ENCODE assay signal across 1 cellular context in the genomic region with DNA sequence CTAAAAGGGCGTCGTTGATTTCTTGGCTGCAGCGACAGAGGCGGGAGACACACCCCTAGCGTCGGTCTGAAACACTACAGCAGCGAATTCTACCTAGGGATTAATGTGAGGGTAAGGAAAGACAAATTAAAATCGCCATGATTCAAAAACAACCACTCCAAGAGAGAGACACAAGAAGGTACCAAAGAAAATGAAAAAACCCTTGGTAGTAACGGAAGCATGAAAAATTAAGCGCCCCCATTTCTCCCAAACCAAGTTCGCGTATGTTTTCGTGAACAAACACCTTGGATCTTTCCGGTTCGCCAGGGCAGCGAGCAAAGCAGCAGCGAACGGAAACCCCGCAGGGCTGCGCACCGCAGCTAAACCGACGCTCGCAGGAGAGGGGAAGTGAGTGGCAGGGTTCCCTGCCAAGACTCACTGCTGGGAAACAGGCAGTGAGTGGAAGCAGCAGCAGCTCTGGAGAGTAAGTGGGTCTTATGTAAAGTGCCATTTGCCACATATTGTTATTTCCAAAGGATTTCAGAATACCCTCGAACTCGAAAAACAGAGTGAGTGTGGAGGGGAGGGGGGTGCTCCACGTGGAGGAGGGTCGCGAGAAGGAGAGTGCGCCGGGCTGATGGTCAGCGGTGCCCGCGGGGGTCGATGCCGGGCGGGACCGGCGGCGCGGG.
TF ChIP-seq lines count a peak whose summit lies in the region.

No MANE protein-coding gene starts in this region.

TF ChIP-seq in K562, 482 proteins besides CTCF, POLR2A, EP300 and RAD21 (continued from another document and continues in another):
- no peak for TF ChIP-seq MCM7 (IDR thresholded peaks at IDR 0.05)
- no peak for TF ChIP-seq TCF7L2 (IDR thresholded peaks at IDR 0.05; ENCODE audit: low read depth, low read length)
- no peak for TF ChIP-seq RHOXF2B (CRISPR knock-in tag; conservative IDR thresholded peaks at IDR 0.05)
- no peak for TF ChIP-seq FOXK1 (CRISPR knock-in tag; IDR thresholded peaks at IDR 0.05; ENCODE audit: borderline replicate concordance)
- no peak; the same call in 1 of the 2 replicates for TF ChIP-seq TRIM28 (IDR thresholded peaks at IDR 0.05)
- no peak for TF ChIP-seq NONO (IDR thresholded peaks at IDR 0.05; ENCODE audit: low read depth in 2 of 2, low read length in 1 of 2)
- TF ChIP-seq C11orf30 (IDR thresholded peaks at IDR 0.05; ENCODE audit: low read depth): no peak
- TF ChIP-seq SMAD4 (CRISPR knock-in tag; conservative IDR thresholded peaks at IDR 0.05): 0 out of 2 replicates have a peak, but pooled peaks have one; percentile 16
- no peak for TF ChIP-seq NR3C1 (CRISPR knock-in tag; IDR thresholded peaks at IDR 0.05)
- TF ChIP-seq, protein P1, sequence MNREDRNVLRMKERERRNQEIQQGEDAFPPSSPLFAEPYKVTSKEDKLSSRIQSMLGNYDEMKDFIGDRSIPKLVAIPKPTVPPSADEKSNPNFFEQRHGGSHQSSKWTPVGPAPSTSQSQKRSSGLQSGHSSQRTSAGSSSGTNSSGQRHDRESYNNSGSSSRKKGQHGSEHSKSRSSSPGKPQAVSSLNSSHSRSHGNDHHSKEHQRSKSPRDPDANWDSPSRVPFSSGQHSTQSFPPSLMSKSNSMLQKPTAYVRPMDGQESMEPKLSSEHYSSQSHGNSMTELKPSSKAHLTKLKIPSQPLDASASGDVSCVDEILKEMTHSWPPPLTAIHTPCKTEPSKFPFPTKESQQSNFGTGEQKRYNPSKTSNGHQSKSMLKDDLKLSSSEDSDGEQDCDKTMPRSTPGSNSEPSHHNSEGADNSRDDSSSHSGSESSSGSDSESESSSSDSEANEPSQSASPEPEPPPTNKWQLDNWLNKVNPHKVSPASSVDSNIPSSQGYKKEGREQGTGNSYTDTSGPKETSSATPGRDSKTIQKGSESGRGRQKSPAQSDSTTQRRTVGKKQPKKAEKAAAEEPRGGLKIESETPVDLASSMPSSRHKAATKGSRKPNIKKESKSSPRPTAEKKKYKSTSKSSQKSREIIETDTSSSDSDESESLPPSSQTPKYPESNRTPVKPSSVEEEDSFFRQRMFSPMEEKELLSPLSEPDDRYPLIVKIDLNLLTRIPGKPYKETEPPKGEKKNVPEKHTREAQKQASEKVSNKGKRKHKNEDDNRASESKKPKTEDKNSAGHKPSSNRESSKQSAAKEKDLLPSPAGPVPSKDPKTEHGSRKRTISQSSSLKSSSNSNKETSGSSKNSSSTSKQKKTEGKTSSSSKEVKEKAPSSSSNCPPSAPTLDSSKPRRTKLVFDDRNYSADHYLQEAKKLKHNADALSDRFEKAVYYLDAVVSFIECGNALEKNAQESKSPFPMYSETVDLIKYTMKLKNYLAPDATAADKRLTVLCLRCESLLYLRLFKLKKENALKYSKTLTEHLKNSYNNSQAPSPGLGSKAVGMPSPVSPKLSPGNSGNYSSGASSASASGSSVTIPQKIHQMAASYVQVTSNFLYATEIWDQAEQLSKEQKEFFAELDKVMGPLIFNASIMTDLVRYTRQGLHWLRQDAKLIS (CRISPR knock-in tag; IDR thresholded peaks at IDR 0.05): no peak
- TF ChIP-seq, protein P2, sequence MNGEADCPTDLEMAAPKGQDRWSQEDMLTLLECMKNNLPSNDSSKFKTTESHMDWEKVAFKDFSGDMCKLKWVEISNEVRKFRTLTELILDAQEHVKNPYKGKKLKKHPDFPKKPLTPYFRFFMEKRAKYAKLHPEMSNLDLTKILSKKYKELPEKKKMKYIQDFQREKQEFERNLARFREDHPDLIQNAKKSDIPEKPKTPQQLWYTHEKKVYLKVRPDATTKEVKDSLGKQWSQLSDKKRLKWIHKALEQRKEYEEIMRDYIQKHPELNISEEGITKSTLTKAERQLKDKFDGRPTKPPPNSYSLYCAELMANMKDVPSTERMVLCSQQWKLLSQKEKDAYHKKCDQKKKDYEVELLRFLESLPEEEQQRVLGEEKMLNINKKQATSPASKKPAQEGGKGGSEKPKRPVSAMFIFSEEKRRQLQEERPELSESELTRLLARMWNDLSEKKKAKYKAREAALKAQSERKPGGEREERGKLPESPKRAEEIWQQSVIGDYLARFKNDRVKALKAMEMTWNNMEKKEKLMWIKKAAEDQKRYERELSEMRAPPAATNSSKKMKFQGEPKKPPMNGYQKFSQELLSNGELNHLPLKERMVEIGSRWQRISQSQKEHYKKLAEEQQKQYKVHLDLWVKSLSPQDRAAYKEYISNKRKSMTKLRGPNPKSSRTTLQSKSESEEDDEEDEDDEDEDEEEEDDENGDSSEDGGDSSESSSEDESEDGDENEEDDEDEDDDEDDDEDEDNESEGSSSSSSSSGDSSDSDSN (IDR thresholded peaks at IDR 0.05; ENCODE audit: borderline replicate concordance in 1 of 2, low read depth in 2 of 2, low read length in 2 of 2): peak; percentile 63 to 67; a peak in 2 of 4 replicates
- TF ChIP-seq HOXB6 (CRISPR knock-in tag; IDR thresholded peaks at IDR 0.05; ENCODE audit: borderline replicate concordance): no peak
- TF ChIP-seq HCFC1 (IDR thresholded peaks at IDR 0.05; ENCODE audit: low read depth, low read length): no peak
- no peak for TF ChIP-seq ZNF507 (tag; conservative IDR thresholded peaks at IDR 0.05)
- peak; percentile 22 to 44; a peak in 2 of 4 replicates for TF ChIP-seq MAZ (CRISPR knock-in tag; conservative IDR thresholded peaks at IDR 0.05 in 1 of 2, IDR thresholded peaks at IDR 0.05 in 1 of 2)
- TF ChIP-seq ETV6 (IDR thresholded peaks at IDR 0.05; ENCODE audit: borderline replicate concordance in 1 of 2, low read depth in 2 of 2, low read length in 1 of 2): no peak
- TF ChIP-seq ETV6 (CRISPR knock-in tag; IDR thresholded peaks at IDR 0.05; ENCODE audit: borderline replicate concordance): no peak
- TF ChIP-seq TSC22D4 (tag; IDR thresholded peaks at IDR 0.05): no peak
- TF ChIP-seq NR2C1 (IDR thresholded peaks at IDR 0.05): no peak
- no peak for TF ChIP-seq NR2C1 (tag; IDR thresholded peaks at IDR 0.05)
- no peak for TF ChIP-seq RBM34 (IDR thresholded peaks at IDR 0.05; ENCODE audit: borderline replicate concordance, insufficient read depth, low read length)
- no peak for TF ChIP-seq NFE2L1 (tag; IDR thresholded peaks at IDR 0.05; ENCODE audit: borderline replicate concordance, low read depth)
- TF ChIP-seq ZNF584 (CRISPR knock-in tag; IDR thresholded peaks at IDR 0.05; ENCODE audit: low read depth): no peak
- TF ChIP-seq BACH1 (tag; IDR thresholded peaks at IDR 0.05): no peak
- TF ChIP-seq ZNF717 (CRISPR knock-in tag; IDR thresholded peaks at IDR 0.05): no peak
- no peak for TF ChIP-seq ZNF23 (CRISPR knock-in tag; IDR thresholded peaks at IDR 0.05)
- no peak for TF ChIP-seq KDM4B (IDR thresholded peaks at IDR 0.05; ENCODE audit: borderline replicate concordance in 2 of 2, low read depth in 1 of 2)
- TF ChIP-seq FOXK2 (conservative IDR thresholded peaks at IDR 0.05 in 1 of 2, IDR thresholded peaks at IDR 0.05 in 1 of 2; ENCODE audit: low read depth in 2 of 2): peak in 1 of 2 experiments; percentile 65; a peak in 1 of 4 replicates
- TF ChIP-seq WHSC1 (IDR thresholded peaks at IDR 0.05; ENCODE audit: low read length): no peak
- no peak for TF ChIP-seq EGR1 (conservative IDR thresholded peaks at IDR 0.05)
- TF ChIP-seq, protein P3, sequence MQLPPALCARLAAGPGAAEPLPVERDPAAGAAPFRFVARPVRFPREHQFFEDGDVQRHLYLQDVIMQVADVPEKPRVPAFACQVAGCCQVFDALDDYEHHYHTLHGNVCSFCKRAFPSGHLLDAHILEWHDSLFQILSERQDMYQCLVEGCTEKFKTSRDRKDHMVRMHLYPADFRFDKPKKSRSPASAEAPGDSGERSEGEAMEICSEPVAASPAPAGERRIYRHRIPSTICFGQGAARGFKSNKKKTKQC (CRISPR knock-in tag; IDR thresholded peaks at IDR 0.05): no peak
- TF ChIP-seq HDAC1 (IDR thresholded peaks at IDR 0.05): peak in 1 of 2 experiments; percentile 59; a peak in 1 of 4 replicates
- no peak for TF ChIP-seq TRIM24 (IDR thresholded peaks at IDR 0.05)
- no peak for TF ChIP-seq CBFB (CRISPR knock-in tag; IDR thresholded peaks at IDR 0.05)
- TF ChIP-seq ZNF395 (CRISPR knock-in tag; IDR thresholded peaks at IDR 0.05): no peak
- no peak; the same call in 1 of the 2 replicates for TF ChIP-seq JUND (IDR thresholded peaks at IDR 0.05; ENCODE audit: borderline replicate concordance, low read depth, low read length)
- no peak for TF ChIP-seq JUND (tag; IDR thresholded peaks at IDR 0.05; ENCODE audit: borderline replicate concordance, low read depth, low read length)
- TF ChIP-seq E2F6 (IDR thresholded peaks at IDR 0.05; ENCODE audit: borderline replicate concordance in 1 of 2, extremely low read depth in 1 of 2, insufficient read depth in 1 of 2, insufficient read length in 1 of 2, low read depth in 1 of 2, low read length in 1 of 2, poor library complexity in 1 of 2, severe bottlenecking in 1 of 2): no peak
- TF ChIP-seq ZNF75A (CRISPR knock-in tag; IDR thresholded peaks at IDR 0.05): no peak
- no peak for TF ChIP-seq ZNF280A (IDR thresholded peaks at IDR 0.05; ENCODE audit: low read depth, partially characterized antibody)
- TF ChIP-seq ZNF3 (CRISPR knock-in tag; IDR thresholded peaks at IDR 0.05): no peak
- no peak for TF ChIP-seq HEY1 (CRISPR knock-in tag; IDR thresholded peaks at IDR 0.05; ENCODE audit: borderline replicate concordance)
- TF ChIP-seq SREBF2 (CRISPR knock-in tag; IDR thresholded peaks at IDR 0.05): no peak
- 0 out of 2 replicates have a peak, but pooled peaks have one; percentile 16 for TF ChIP-seq L3MBTL2 (IDR thresholded peaks at IDR 0.05)
- TF ChIP-seq, protein P4, sequence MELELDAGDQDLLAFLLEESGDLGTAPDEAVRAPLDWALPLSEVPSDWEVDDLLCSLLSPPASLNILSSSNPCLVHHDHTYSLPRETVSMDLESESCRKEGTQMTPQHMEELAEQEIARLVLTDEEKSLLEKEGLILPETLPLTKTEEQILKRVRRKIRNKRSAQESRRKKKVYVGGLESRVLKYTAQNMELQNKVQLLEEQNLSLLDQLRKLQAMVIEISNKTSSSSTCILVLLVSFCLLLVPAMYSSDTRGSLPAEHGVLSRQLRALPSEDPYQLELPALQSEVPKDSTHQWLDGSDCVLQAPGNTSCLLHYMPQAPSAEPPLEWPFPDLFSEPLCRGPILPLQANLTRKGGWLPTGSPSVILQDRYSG (tag; conservative IDR thresholded peaks at IDR 0.05; ENCODE audit: low read depth): no peak
- TF ChIP-seq POLR2G (IDR thresholded peaks at IDR 0.05; ENCODE audit: low read depth, low read length): no peak
- TF ChIP-seq HMG20B (CRISPR knock-in tag; IDR thresholded peaks at IDR 0.05): no peak
- TF ChIP-seq GTF2A2 (tag; IDR thresholded peaks at IDR 0.05): no peak
- TF ChIP-seq MAX (CRISPR knock-in tag; IDR thresholded peaks at IDR 0.05): no peak
- no peak for TF ChIP-seq STAT5B (CRISPR knock-in tag; IDR thresholded peaks at IDR 0.05)
- TF ChIP-seq IRF2 (CRISPR knock-in tag; IDR thresholded peaks at IDR 0.05): no peak
- no peak for TF ChIP-seq RBM14 (IDR thresholded peaks at IDR 0.05; ENCODE audit: borderline replicate concordance, insufficient read depth, low read depth, low read length)
- TF ChIP-seq TAL1 (IDR thresholded peaks at IDR 0.05): no peak
- TF ChIP-seq CHD1 (IDR thresholded peaks at IDR 0.05; ENCODE audit: low read length): peak; percentile 75
- TF ChIP-seq, protein P5, sequence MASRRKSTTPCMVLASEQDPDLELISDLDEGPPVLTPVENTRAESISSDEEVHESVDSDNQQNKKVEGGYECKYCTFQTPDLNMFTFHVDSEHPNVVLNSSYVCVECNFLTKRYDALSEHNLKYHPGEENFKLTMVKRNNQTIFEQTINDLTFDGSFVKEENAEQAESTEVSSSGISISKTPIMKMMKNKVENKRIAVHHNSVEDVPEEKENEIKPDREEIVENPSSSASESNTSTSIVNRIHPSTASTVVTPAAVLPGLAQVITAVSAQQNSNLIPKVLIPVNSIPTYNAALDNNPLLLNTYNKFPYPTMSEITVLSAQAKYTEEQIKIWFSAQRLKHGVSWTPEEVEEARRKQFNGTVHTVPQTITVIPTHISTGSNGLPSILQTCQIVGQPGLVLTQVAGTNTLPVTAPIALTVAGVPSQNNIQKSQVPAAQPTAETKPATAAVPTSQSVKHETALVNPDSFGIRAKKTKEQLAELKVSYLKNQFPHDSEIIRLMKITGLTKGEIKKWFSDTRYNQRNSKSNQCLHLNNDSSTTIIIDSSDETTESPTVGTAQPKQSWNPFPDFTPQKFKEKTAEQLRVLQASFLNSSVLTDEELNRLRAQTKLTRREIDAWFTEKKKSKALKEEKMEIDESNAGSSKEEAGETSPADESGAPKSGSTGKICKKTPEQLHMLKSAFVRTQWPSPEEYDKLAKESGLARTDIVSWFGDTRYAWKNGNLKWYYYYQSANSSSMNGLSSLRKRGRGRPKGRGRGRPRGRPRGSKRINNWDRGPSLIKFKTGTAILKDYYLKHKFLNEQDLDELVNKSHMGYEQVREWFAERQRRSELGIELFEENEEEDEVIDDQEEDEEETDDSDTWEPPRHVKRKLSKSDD (conservative IDR thresholded peaks at IDR 0.05; ENCODE audit: low read length): no peak
- peak; percentile 49 for TF ChIP-seq RBFOX2 (IDR thresholded peaks at IDR 0.05; ENCODE audit: low read depth, low read length)
